ENCODE assay signal across 18 cellular contexts in the genomic region with DNA sequence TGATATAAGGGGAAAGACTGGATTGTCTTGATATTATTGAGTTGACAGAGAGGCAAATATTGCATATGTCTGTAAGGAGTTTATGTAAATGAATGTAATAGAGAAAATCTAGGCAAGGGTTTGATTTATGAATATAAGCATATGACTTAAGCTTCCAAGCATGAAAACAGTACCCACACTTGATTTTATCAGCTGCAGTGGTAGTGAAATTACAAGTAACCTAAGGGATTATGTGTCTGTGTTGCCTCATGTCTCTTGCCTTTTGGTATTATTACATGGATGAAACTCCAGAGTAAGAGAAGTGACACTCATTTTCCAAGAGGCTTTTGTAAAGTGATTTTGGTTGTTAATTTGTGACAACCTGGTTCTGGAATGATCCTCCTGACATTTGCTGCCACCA.
DNase-seq lines count a peak whose midpoint lies in the region; ATAC-seq, FAIRE-seq and TF ChIP-seq lines count a peak whose summit lies in the region.
"Had no signal": no experiment of that assay in that cellular context is flagged by ENCODE, and none has a peak within 500 bp of the region (broad histone marks: within the 10 kb centered on the region; RNA-seq: fewer than 3 reads in every experiment).

No MANE protein-coding gene starts in this region.

- TF ChIP-seq CTCF in HCT116 (IDR thresholded peaks at IDR 0.05 in 2 of 3, conservative IDR thresholded peaks at IDR 0.05 in 1 of 3; ENCODE audit: borderline replicate concordance in 1 of 3, insufficient read depth in 1 of 3, low read depth in 2 of 3, low read length in 2 of 3): no peak
- no peak for TF ChIP-seq CTCF in K562 (IDR thresholded peaks at IDR 0.05 in 2 of 3, conservative IDR thresholded peaks at IDR 0.05 in 1 of 3; ENCODE audit: insufficient read depth in 2 of 3, low read depth in 1 of 3, low read length in 3 of 3)

- DNase-seq in A172 (ENCODE audit: low spot score): peak; percentile 3
- no peak for DNase-seq in HCT116 (ENCODE audit: low read depth, low spot score)
- peak; percentile 51 for DNase-seq in SK-N-DZ (ENCODE audit: low spot score)
- DNase-seq in K562 (ENCODE audit: extremely low read depth in 1 of 4, low spot score in 3 of 4): no peak
- DNase-seq in occipital lobe (lab: John Stamatoyannopoulos, UW): no peak
- DNase-seq in naive thymus-derived CD4-positive, alpha-beta T cell: no peak
- DNase-seq: C1 segment of cervical spinal cord, DMS 273 treated with DMSO at 0.1 percent for 48 hours, MG63, NCI-H1092, NCI-H446 treated with DMSO at 0.1 percent for 48 hours, NCI-H774, PC-3 had no signal

- H3K36me3 Mint-ChIP-seq in naive thymus-derived CD4-positive, alpha-beta T cell: no peaks in the 10 kb centered on the region

- ATAC-seq in HCT116 (no peak), K562 (no peak), HG02970 (IDR thresholded peaks at IDR 0.05; ENCODE audit: low FRiP score, unreplicated experiment) (no peak), GM19035 (IDR thresholded peaks at IDR 0.05; ENCODE audit: unreplicated experiment) (no peak)
- ATAC-seq in naive thymus-derived CD4-positive, alpha-beta T cell: no peak
- ATAC-seq: HepG2, PC-3 had no signal

- H3K36me3 ChIP-seq in HCT116 (ENCODE audit: control insufficient read depth in 1 of 2, insufficient read depth in 2 of 2, low read length in 2 of 2) (no peaks in the 10 kb centered on the region), K562 (ENCODE audit: control insufficient read depth, insufficient read depth, low read length) (no peaks in the 10 kb centered on the region)
- H3K36me3 ChIP-seq in naive thymus-derived CD4-positive, alpha-beta T cell (ENCODE audit: control insufficient read depth in 2 of 3, insufficient read depth in 3 of 3, low read length in 3 of 3): no peaks in the 10 kb centered on the region
- H3K36me3 ChIP-seq: HAP-1, MG63 had no signal

- H4K20me1 ChIP-seq in HCT116 (ENCODE audit: insufficient read depth): no peaks in the 10 kb centered on the region
- H4K20me1 ChIP-seq in K562 (replicated peaks; ENCODE audit: control insufficient read depth, insufficient read depth, low read length): no peaks in the 10 kb centered on the region

- no peaks in the 10 kb centered on the region for H3K9me1 ChIP-seq in K562 (ENCODE audit: control insufficient read depth, insufficient read depth, low read length)

- in situ Hi-C loops in K562 (cut with MboI): no loop called here

- POLR2A ChIA-PET in HCT116 (lab: Charles Lee) (no interaction called here), K562 (lab: Yijun Ruan, JAX) (no interaction called here)
- POLR2A ChIA-PET in naive thymus-derived CD4-positive, alpha-beta T cell (lab: Charles Lee): no interaction called here

- RAD21 ChIA-PET in HCT116 (lab: Charles Lee; ENCODE audit: low non-redundant PET in 1 of 2, low total read pairs in 2 of 2, uncharacterized antibody in 2 of 2, unreplicated experiment in 2 of 2): no interaction called here

- BruUV-seq in HCT116 (replicated peaks; lab: Mats Ljungman, UMichigan): no TSS peak
- no TSS peak for BruUV-seq in K562 (replicated peaks; lab: Mats Ljungman, UMichigan)

- peaks cover 0 to 2% (median 0%) of the 10 kb centered on the region in 11 donors for H3K9me3 Mint-ChIP-seq in naive thymus-derived CD4-positive, alpha-beta T cell

- H3K79me2 ChIP-seq in HCT116 (ENCODE audit: insufficient read depth, low read length) (no peaks in the 10 kb centered on the region), K562 (ENCODE audit: control insufficient read depth, insufficient read depth, low read length) (no peaks in the 10 kb centered on the region)

- no peaks in the 10 kb centered on the region for H3K9me2 ChIP-seq in HCT116 (ENCODE audit: insufficient read depth)

- H2AFZ ChIP-seq in HCT116 (ENCODE audit: low read depth, low read length, poor library complexity, severe bottlenecking) (peak overlapping the region; percentile 68), K562 (ENCODE audit: low read depth, low read length) (no peak overlapping the region)

- TF ChIP-seq RAD21 in HCT116 (IDR thresholded peaks at IDR 0.05; ENCODE audit: low read depth) (no peak), K562 (CRISPR knock-in tag; conservative IDR thresholded peaks at IDR 0.05 in 1 of 2, IDR thresholded peaks at IDR 0.05 in 1 of 2) (no peak)

- H3K4me1 Mint-ChIP-seq in naive thymus-derived CD4-positive, alpha-beta T cell: no peaks in the 10 kb centered on the region

- H3K4me3 ChIP-seq in HCT116 (replicated peaks in 1 of 2; ENCODE audit: low read depth in 1 of 2, low read length in 2 of 2) (no peak overlapping the region), K562 (no peak overlapping the region)
- H3K4me3 ChIP-seq in naive thymus-derived CD4-positive, alpha-beta T cell (ENCODE audit: low read length): no peak overlapping the region
- H3K4me3 ChIP-seq: HAP-1, MG63 had no signal

- FAIRE-seq in K562 (lab: Jason Lieb, UNC): no peak
- FAIRE-seq: HepG2 had no signal

- no peak overlapping the region for H3K9ac ChIP-seq in HCT116 (ENCODE audit: low read length)
- H3K9ac ChIP-seq in K562 (ENCODE audit: insufficient read depth in 1 of 2, low read depth in 2 of 2, low read length in 2 of 2): no peak overlapping the region

- no peak overlapping the region for H3K27ac Mint-ChIP-seq in naive thymus-derived CD4-positive, alpha-beta T cell

- H3K27me3 ChIP-seq in HCT116 (ENCODE audit: insufficient read depth, low read length) (no peaks in the 10 kb centered on the region), K562 (ENCODE audit: control insufficient read depth in 2 of 2, insufficient read depth in 2 of 2, low read length in 2 of 2) (no peaks in the 10 kb centered on the region)
- H3K27me3 ChIP-seq in naive thymus-derived CD4-positive, alpha-beta T cell (ENCODE audit: control insufficient read depth in 2 of 2, insufficient read depth in 2 of 2, low read length in 2 of 2): no peaks in the 10 kb centered on the region
- H3K27me3 ChIP-seq: MG63 had no signal

- H3K4me2 ChIP-seq in HCT116 (ENCODE audit: low read length) (no peak overlapping the region), K562 (ENCODE audit: insufficient read depth, low read length) (no peak overlapping the region)

- CTCF ChIA-PET in HCT116 (lab: Charles Lee): no interaction called here
- CTCF ChIA-PET in K562 (lab: Yijun Ruan, JAX; ENCODE audit: low intra/inter-chr PET ratio): no interaction called here
- CTCF ChIA-PET in naive thymus-derived CD4-positive, alpha-beta T cell (lab: Charles Lee): no interaction called here

- TF ChIP-seq POLR2A in HCT116 (IDR thresholded peaks at IDR 0.05; ENCODE audit: borderline replicate concordance, extremely low read depth, insufficient read depth, insufficient read length) (no peak), K562 (conservative IDR thresholded peaks at IDR 0.05) (no peak)

- H3K4me1 ChIP-seq in HCT116 (ENCODE audit: control insufficient read depth in 1 of 2, insufficient read depth in 2 of 2, low read length in 2 of 2) (no peaks in the 10 kb centered on the region), K562 (replicated peaks in 1 of 2; ENCODE audit: control insufficient read depth in 2 of 2, insufficient read depth in 2 of 2, low read length in 2 of 2) (no peaks in the 10 kb centered on the region)
- no peaks in the 10 kb centered on the region for H3K4me1 ChIP-seq in naive thymus-derived CD4-positive, alpha-beta T cell (ENCODE audit: control insufficient read depth in 2 of 2, insufficient read depth in 2 of 2, low read length in 2 of 2)
- H3K4me1 ChIP-seq: HAP-1 had no signal

- TF ChIP-seq EP300 in K562 (IDR thresholded peaks at IDR 0.05; ENCODE audit: low read length): no peak

- H3K9me3 ChIP-seq in HCT116 (ENCODE audit: control insufficient read depth in 1 of 2, insufficient read depth in 1 of 2, low read depth in 1 of 2, low read length in 2 of 2) (no peaks in the 10 kb centered on the region), K562 (replicated peaks; ENCODE audit: control insufficient read depth, insufficient read depth, low read depth, low read length) (no peaks in the 10 kb centered on the region)
- no peaks in the 10 kb centered on the region for H3K9me3 ChIP-seq in naive thymus-derived CD4-positive, alpha-beta T cell (ENCODE audit: control insufficient read depth in 2 of 3, low read length in 3 of 3)
- H3K9me3 ChIP-seq: HAP-1, MG63 had no signal

- H3K27me3 Mint-ChIP-seq in naive thymus-derived CD4-positive, alpha-beta T cell: no peaks in the 10 kb centered on the region

- intact Hi-C loops in HCT116 (cut with micrococcal nuclease): no loop called here
- intact Hi-C loops in K562 (cut with micrococcal nuclease): no loop called here
- intact Hi-C loops in naive thymus-derived CD4-positive, alpha-beta T cell (cut with micrococcal nuclease): no loop called here

- H3K27ac ChIP-seq in HCT116 (ENCODE audit: low read depth, low read length): no peak overlapping the region
- no peak overlapping the region for H3K27ac ChIP-seq in K562 (ENCODE audit: extremely low read depth, low read depth, low read length)
- H3K27ac ChIP-seq in naive thymus-derived CD4-positive, alpha-beta T cell (ENCODE audit: low read depth, low read length): no peak overlapping the region
- H3K27ac ChIP-seq: RWPE1 had no signal

- no peak overlapping the region for H3K4me3 Mint-ChIP-seq in naive thymus-derived CD4-positive, alpha-beta T cell

TF ChIP-seq in HCT116, 20 proteins besides CTCF, POLR2A, EP300 and RAD21 (continues in another document):
- TF ChIP-seq EGR1 (IDR thresholded peaks at IDR 0.05; ENCODE audit: low read depth) (no peak), SIN3A (IDR thresholded peaks at IDR 0.05; ENCODE audit: low read depth) (no peak), CEBPB (IDR thresholded peaks at IDR 0.05; ENCODE audit: low read depth) (no peak), EZH2 (IDR thresholded peaks at IDR 0.05) (no peak), ELF1 (IDR thresholded peaks at IDR 0.05; ENCODE audit: borderline replicate concordance, low read depth) (no peak), ATF3 (IDR thresholded peaks at IDR 0.05) (no peak)

TF ChIP-seq in K562, 482 proteins besides CTCF, POLR2A, EP300 and RAD21:
- TF ChIP-seq MEIS2 (IDR thresholded peaks at IDR 0.05; ENCODE audit: partially characterized antibody) (peak; percentile 23), CEBPG (CRISPR knock-in tag; IDR thresholded peaks at IDR 0.05) (no peak), CEBPG (tag; conservative IDR thresholded peaks at IDR 0.05 in 1 of 2, IDR thresholded peaks at IDR 0.05 in 1 of 2) (peak in 1 of 2 experiments; percentile 43; a peak in 1 of 4 replicates), POU5F1 (IDR thresholded peaks at IDR 0.05; ENCODE audit: borderline replicate concordance, low read depth, low read length, partially characterized antibody) (no peak)
TF ChIP-seq in K562: peak in this region for 2.

Comparison
In these comparisons a context has a peak if more than half of its experiments do, and no peak if none do; other contexts are left out.
1. DNase-seq: peak in A172 (single experiment) and SK-N-DZ (single experiment); none in HCT116 (single experiment), K562 (0 of 4), occipital lobe (single experiment) and naive thymus-derived CD4-positive, alpha-beta T cell (0 of 9).